Comparison of ENCODE assay signal across 9 cellular contexts in the genomic region with DNA sequence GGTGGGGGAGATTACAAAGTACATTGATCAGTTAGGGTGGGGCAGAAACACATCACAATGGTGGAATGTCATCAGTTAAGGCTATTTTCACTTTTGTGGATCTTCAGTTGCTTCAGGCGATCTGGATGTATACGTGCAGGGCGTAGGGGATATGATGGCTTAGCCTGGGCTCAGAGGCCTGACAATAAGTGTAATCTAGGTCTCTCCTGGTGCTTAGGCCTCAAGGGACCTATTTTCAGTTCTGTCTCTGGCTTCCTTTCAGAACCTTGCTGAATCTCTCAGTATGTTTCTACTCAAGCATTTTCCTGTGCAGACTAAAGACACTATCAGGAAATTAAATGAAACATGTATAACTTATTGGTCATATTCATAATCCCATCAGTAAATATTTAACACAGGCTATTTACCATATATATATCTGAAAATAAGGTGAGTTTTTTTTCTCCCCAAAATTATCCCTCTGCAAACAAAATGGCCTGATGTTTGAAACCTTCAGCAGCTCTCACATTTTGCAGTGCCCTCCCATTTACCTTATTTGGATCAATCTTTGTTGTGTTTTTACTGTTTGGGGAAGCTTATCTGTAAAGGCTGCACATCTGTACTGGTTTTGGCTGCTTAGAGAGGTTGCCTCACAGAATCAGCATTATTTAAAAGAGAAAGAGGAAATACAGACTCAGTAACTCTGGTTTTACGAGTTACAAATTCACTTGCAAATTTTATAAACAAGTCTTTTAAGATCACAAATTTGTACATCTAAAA. TPM values are rescaled to one million over a fixed set of nuclear protein-coding genes. Genes with fewer than 3 reads are reported as not detected.
DNase-seq lines count a peak whose midpoint lies in the region; ATAC-seq, FAIRE-seq and TF ChIP-seq lines count a peak whose summit lies in the region.
"Had no signal": no experiment of that assay in that cellular context is flagged by ENCODE, and none has a peak within 500 bp of the region (broad histone marks: within the 10 kb centered on the region; RNA-seq: fewer than 3 reads in every experiment).

No MANE protein-coding gene starts in this region.

- no peak overlapping the region for H3K4me2 ChIP-seq in astrocyte (ENCODE audit: low read length)

- no peaks in the 10 kb centered on the region for H3K9me3 ChIP-seq in astrocyte (ENCODE audit: insufficient read depth, low read depth, low read length)

- peak overlapping the region; percentile 35 for H3K27ac Mint-ChIP-seq in astrocyte (ENCODE audit: unreplicated experiment)

- no peak overlapping the region for H3K9ac ChIP-seq in astrocyte (ENCODE audit: low read length)

- no peaks in the 10 kb centered on the region for H3K27me3 ChIP-seq in astrocyte (ENCODE audit: insufficient read depth, low read length)

- in situ Hi-C loops in GM13977 (cut with MboI; ENCODE audit: low pct_unique_long_range_greater_than_20kb, low sequenced_read_pairs, unreplicated experiment) = loop anchor here (10.0 kb wide), 1 partner anchor 135 kb away; no protein-coding TSS in a partner anchor

- no peaks in the 10 kb centered on the region for H3K27me3 Mint-ChIP-seq in astrocyte (ENCODE audit: low read depth, unreplicated experiment)

- TF ChIP-seq CTCF in GM13977 (IDR thresholded peaks at IDR 0.05; ENCODE audit: extremely low read depth, insufficient read depth, missing control alignments) = no peak
- TF ChIP-seq CTCF in astrocyte (IDR thresholded peaks at IDR 0.05; ENCODE audit: insufficient read depth, low read depth, low read length) = no peak

- H3K4me1 Mint-ChIP-seq in astrocyte (ENCODE audit: low read depth, unreplicated experiment) = peaks cover 17% of the 10 kb centered on the region

- no peak overlapping the region for H3K27ac ChIP-seq in astrocyte (ENCODE audit: low read depth, low read length)

- no peak overlapping the region for H3K4me3 Mint-ChIP-seq in astrocyte (ENCODE audit: unreplicated experiment)

- H3K9me3 Mint-ChIP-seq in astrocyte (ENCODE audit: unreplicated experiment) = no peaks in the 10 kb centered on the region

- no peak overlapping the region for H2AFZ ChIP-seq in astrocyte (ENCODE audit: low read depth, low read length)

- DNase-seq in GM13977 (ENCODE audit: low spot score) = peak; percentile 31
- no peak for DNase-seq in astrocyte (ENCODE audit: low read depth)
- no peak for DNase-seq in NCI-H2196 treated with DMSO at 0.1 percent for 48 hours (lab: John Stamatoyannopoulos, UW; ENCODE audit: unreplicated experiment)
- no peak for DNase-seq in NCI-H446 (lab: John Stamatoyannopoulos, UW)
- DNase-seq in stimulated activated naive CD4-positive, alpha-beta T cell (lab: John Stamatoyannopoulos, UW) = no peak
- DNase-seq in NCI-H2227 (lab: John Stamatoyannopoulos, UW; ENCODE audit: unreplicated experiment) = no peak
- DNase-seq: NCI-H2081 had no signal

- no peak for FAIRE-seq in astrocyte (lab: Jason Lieb, UNC)

- H3K36me3 ChIP-seq in astrocyte (ENCODE audit: insufficient read depth, low read length) = no peaks in the 10 kb centered on the region

- no peaks in the 10 kb centered on the region for H4K20me1 ChIP-seq in astrocyte (ENCODE audit: insufficient read depth, low read length)

- no peaks in the 10 kb centered on the region for H3K36me3 Mint-ChIP-seq in astrocyte (ENCODE audit: low read depth, unreplicated experiment)

- H3K4me3 ChIP-seq in astrocyte (ENCODE audit: insufficient read depth, low read depth, low read length) = no peak overlapping the region

- peaks cover 9% of the 10 kb centered on the region for H3K79me2 ChIP-seq in astrocyte (ENCODE audit: insufficient read depth, low read length)

- H3K4me1 ChIP-seq in astrocyte (ENCODE audit: insufficient read depth, low read length) = peaks cover 17% of the 10 kb centered on the region

- ATAC-seq in GM21529 (IDR thresholded peaks at IDR 0.05; ENCODE audit: unreplicated experiment) = peak; percentile 59
- peak; percentile 59 for ATAC-seq in HG03442 (IDR thresholded peaks at IDR 0.05; ENCODE audit: unreplicated experiment)

RNA-seq across cellular contexts. Expression of a gene that starts 2.3 kb away (rescaled TPM):
- total RNA-seq in astrocyte = 9.7 and 10.2 TPM in 2 replicates
